In genomic region chr6:56618050-56618449, GRCh38 we compare ENCODE assay signal across 14 cellular contexts. TPM values are rescaled to one million over a fixed set of nuclear protein-coding genes. Genes with fewer than 3 reads are reported as not detected.
DNase-seq lines count a peak whose midpoint lies in the region; ATAC-seq, FAIRE-seq and TF ChIP-seq lines count a peak whose summit lies in the region.
"Had no signal": no experiment of that assay in that cellular context is flagged by ENCODE, and none has a peak within 500 bp of the region (broad histone marks: within the 10 kb centered on the region; RNA-seq: fewer than 3 reads in every experiment).

No MANE protein-coding gene starts in this region.

- H3K79me2 ChIP-seq in H1 (ENCODE audit: control insufficient read depth in 1 of 2, insufficient read depth in 2 of 2, low read length in 2 of 2): no peaks in the 10 kb centered on the region
- no peaks in the 10 kb centered on the region for H3K79me2 ChIP-seq in osteoblast (ENCODE audit: insufficient read depth, low read length)

- H3K18ac ChIP-seq in H1 (ENCODE audit: extremely low read depth, low read length): no peak overlapping the region

- H2AFZ ChIP-seq in H1 (ENCODE audit: low read length): no peak overlapping the region
- no peak overlapping the region for H2AFZ ChIP-seq in osteoblast (ENCODE audit: low read length)

- H3K56ac ChIP-seq in H1 (replicated peaks; ENCODE audit: insufficient read length, low read depth, low read length): no peak overlapping the region

- H2BK120ac ChIP-seq in H1 (replicated peaks; ENCODE audit: low read depth, low read length): no peak overlapping the region

- H4K20me1 ChIP-seq in H1 (replicated peaks in 1 of 2; ENCODE audit: control insufficient read depth in 1 of 2, insufficient read depth in 2 of 2, low read length in 2 of 2) (no peaks in the 10 kb centered on the region), osteoblast (ENCODE audit: insufficient read depth, low read length) (no peaks in the 10 kb centered on the region)

- TF ChIP-seq POLR2A in H1 (IDR thresholded peaks at IDR 0.05; ENCODE audit: control extremely low read depth in 1 of 2, low read depth in 2 of 2, low read length in 2 of 2): no peak

- 86% methylated on average over 3 of the region's 3 CpGs; no CpG with 5 or more reads in 1 of the 2 experiments for WGBS in H1 (ENCODE audit: extremely low coverage in 1 of 2, insufficient coverage in 1 of 2, insufficient read length in 1 of 2, insufficient replicate concordance in 2 of 2, low coverage in 1 of 2, low lambda C conversion rate in 2 of 2, missing lambda C conversion rate in 1 of 2), 2 experiments

- TF ChIP-seq CTCF in GM12873 (IDR thresholded peaks at IDR 0.05; ENCODE audit: insufficient read depth, low read depth, low read length, missing control alignments) (peak; percentile 33), H1 (IDR thresholded peaks at IDR 0.05; ENCODE audit: control extremely low read depth in 1 of 3, insufficient read depth in 1 of 3, low read depth in 1 of 3, low read length in 3 of 3) (peak in 2 of 3 experiments; percentile 20 to 47; a peak in 2 of 4 replicates), osteoblast (IDR thresholded peaks at IDR 0.05; ENCODE audit: extremely low read depth, low read depth, low read length) (peak; percentile 39)

- CTCF ChIA-PET in H1 (lab: Charles Lee; ENCODE audit: partially characterized antibody): interaction anchor here (0.7 to 2.2 kb wide), 8 partner anchors 9 to 70 kb away, joined by 3 to 5 read pairs (median 4); partner anchors contain the start of gene DST

- no peak overlapping the region for H2AK5ac ChIP-seq in H1 (ENCODE audit: low read depth, low read length)

- no peaks in the 10 kb centered on the region for H3K27me3 ChIP-seq in H1 (replicated peaks in 1 of 4; ENCODE audit: control insufficient read depth in 3 of 4, extremely low read depth in 1 of 4, insufficient read depth in 3 of 4, low read length in 3 of 4)
- no peaks in the 10 kb centered on the region for H3K27me3 ChIP-seq in osteoblast (ENCODE audit: insufficient read depth, low read length)
- H3K27me3 ChIP-seq: dorsolateral prefrontal cortex, gastrocnemius medialis had no signal

- H3K36me3 ChIP-seq in H1 (ENCODE audit: control insufficient read depth in 2 of 4, insufficient read depth in 4 of 4, low read length in 3 of 4) (peaks cover 2 to 50% (median 13%) of the 10 kb centered on the region in 4 experiments; a peak in 6 of 8 replicates), osteoblast (ENCODE audit: insufficient read depth, low read length) (peaks cover 92% of the 10 kb centered on the region)

- no peak for ATAC-seq in HG02840 (IDR thresholded peaks at IDR 0.05; ENCODE audit: low FRiP score, unreplicated experiment)
- ATAC-seq: activated CD4-positive, CD25-positive, alpha-beta regulatory T cell treated with anti-CD3 and anti-CD28 coated beads, Interleukin-2, amount 50 U/mL, for 24 hours; gastrocnemius medialis had no signal

- H4K91ac ChIP-seq in H1 (replicated peaks; ENCODE audit: insufficient read length, low read length): no peak overlapping the region

- DNase-seq in OCI-M1 (lab: John Stamatoyannopoulos, UW): peak; percentile 15
- DNase-seq in H1 (ENCODE audit: low read depth in 1 of 2, low spot score in 2 of 2): peak in 1 of 2 experiments; percentile 51
- DNase-seq in osteoblast (ENCODE audit: insufficient read length, low spot score, missing footprints): no peak
- DNase-seq in NCI-H1436 treated with DMSO at 0.1 percent for 48 hours (lab: John Stamatoyannopoulos, UW): no peak
- DNase-seq in caudate nucleus (lab: John Stamatoyannopoulos, UW): no peak
- DNase-seq: activated T-cell treated with anti-CD3 and anti-CD28 coated beads, Interleukin-2, amount 50 U/mL, for 48 hours; dorsolateral prefrontal cortex; gastrocnemius medialis; NCI-H2081 treated with DMSO at 0.1 percent for 48 hours; stimulated activated CD4-positive, alpha-beta T cell treated with anti-CD3 and anti-CD28 coated beads, Interleukin-12 subunit alpha, Interleukin-12 subunit beta, amount 100 ng/mL, for 4 hours had no signal

- H3K4ac ChIP-seq in H1 (replicated peaks; ENCODE audit: insufficient read length, low read depth, low read length): no peak overlapping the region

- H2BK12ac ChIP-seq in H1 (ENCODE audit: low read depth, low read length): no peak overlapping the region

- no peaks in the 10 kb centered on the region for H3K23me2 ChIP-seq in H1 (ENCODE audit: low read depth, low read length)

- no peak overlapping the region for H2BK5ac ChIP-seq in H1 (ENCODE audit: low read depth, low read length)

- TF ChIP-seq EP300 in H1 (IDR thresholded peaks at IDR 0.05; ENCODE audit: borderline replicate concordance in 1 of 2, low read depth in 2 of 2, low read length in 2 of 2): no peak

- H3K14ac ChIP-seq in H1 (ENCODE audit: insufficient read length): no peak overlapping the region

- no peaks in the 10 kb centered on the region for H3K79me1 ChIP-seq in H1 (ENCODE audit: low read depth, low read length)

- TF ChIP-seq RAD21 in H1 (IDR thresholded peaks at IDR 0.05 in 1 of 2, conservative IDR thresholded peaks at IDR 0.05 in 1 of 2; ENCODE audit: low read depth in 2 of 2, low read length in 2 of 2): no peak; a peak in 1 of 4 replicates

- no peaks in the 10 kb centered on the region; a peak in 1 of 7 replicates for H3K4me1 ChIP-seq in H1 (replicated peaks in 1 of 4; ENCODE audit: control insufficient read depth in 3 of 4, insufficient read depth in 4 of 4, low read length in 3 of 4)
- H3K4me1 ChIP-seq in osteoblast (ENCODE audit: insufficient read depth, low read length): no peaks in the 10 kb centered on the region
- H3K4me1 ChIP-seq: gastrocnemius medialis had no signal

- no peak overlapping the region for H4K5ac ChIP-seq in H1 (ENCODE audit: insufficient read length, low read depth, low read length)

- H3K4me2 ChIP-seq in H1 (ENCODE audit: insufficient read depth in 1 of 2, low read depth in 2 of 2, low read length in 2 of 2): no peak overlapping the region
- H3K4me2 ChIP-seq in osteoblast (ENCODE audit: insufficient read depth, low read length): no peak overlapping the region

- H2BK15ac ChIP-seq in H1 (ENCODE audit: low read length): no peak overlapping the region

- no peak overlapping the region for H3K9ac ChIP-seq in H1 (replicated peaks in 1 of 4; ENCODE audit: extremely low read depth in 1 of 4, low read depth in 3 of 4, low read length in 3 of 4)

- H3K27ac ChIP-seq in H1 (ENCODE audit: low read depth, low read length): no peak overlapping the region
- H3K27ac ChIP-seq in osteoblast (ENCODE audit: low read depth, low read length): no peak overlapping the region
- no peak overlapping the region for H3K27ac ChIP-seq in caudate nucleus (ENCODE audit: low read depth, low read length)
- H3K27ac ChIP-seq: gastrocnemius medialis had no signal

- POLR2A ChIA-PET in H1 (lab: Charles Lee; ENCODE audit: partially characterized antibody): no interaction called here

- H3K9me3 ChIP-seq in H1 (ENCODE audit: insufficient read depth in 2 of 2, low read depth in 1 of 2, low read length in 1 of 2) (no peaks in the 10 kb centered on the region), osteoblast (ENCODE audit: low read depth, low read length) (no peaks in the 10 kb centered on the region)
- H3K9me3 ChIP-seq: gastrocnemius medialis had no signal

- peak; percentile 7 for FAIRE-seq in H1 (lab: Jason Lieb, UNC)
- FAIRE-seq: islet of Langerhans had no signal

- H2BK20ac ChIP-seq in H1 (ENCODE audit: low read length): no peak overlapping the region

- H3K4me3 ChIP-seq in H1 (ENCODE audit: extremely low read depth in 1 of 4, insufficient read depth in 2 of 4, low read depth in 3 of 4, low read length in 4 of 4) (no peak overlapping the region), osteoblast (ENCODE audit: insufficient read depth, low read length) (no peak overlapping the region)
- H3K4me3 ChIP-seq: dorsolateral prefrontal cortex, gastrocnemius medialis had no signal

- no peak overlapping the region for H4K8ac ChIP-seq in H1 (ENCODE audit: extremely low read depth, insufficient read depth, low read length)

- no peak overlapping the region for H3K23ac ChIP-seq in H1 (ENCODE audit: insufficient read length)

TF ChIP-seq in H1, 55 proteins besides CTCF, POLR2A, EP300 and RAD21 (continues in another document):
- TF ChIP-seq EGR1 (IDR thresholded peaks at IDR 0.05; ENCODE audit: borderline replicate concordance, low read depth, low read length): no peak
- TF ChIP-seq TAF7 (optimal IDR thresholded peaks at IDR 0.05; ENCODE audit: borderline replicate concordance, low read depth, low read length): no peak

RNA-seq across cellular contexts. Expression of gene DST, which starts 24.6 kb away (rescaled TPM):
- total RNA-seq in H1 (2021; fragmentation: NEBNext Ultra II Directional; extraction: Animal tissue kit (Norgen Biotek cat#: 25700)): 108 and 116 TPM in 2 replicates
- 49.4 and 50.6 TPM in 2 replicates for polyA plus RNA-seq in H1 (2011; rRNA removed)
- 44.0 TPM for polyA plus RNA-seq in H1 (2011; cell fraction: cytosol; rRNA removed)
- polyA plus RNA-seq in H1 (2011; cell fraction: nucleus; rRNA removed): 283 TPM
- 66.3 to 82.0 TPM (median 80.4 TPM) in 4 replicates for polyA plus RNA-seq in H1 (2012, experiment 1 of 2)
- 3.4 TPM for polyA plus RNA-seq in H1 (2012, experiment 2 of 2)
- 54.4 TPM for polyA plus RNA-seq in H1 (2013, experiment 1 of 2)
- polyA plus RNA-seq in H1 (2013, experiment 2 of 2): 41.2 TPM
- 201 and 254 TPM in 2 replicates for polyA minus RNA-seq in H1 (2011; rRNA and poly(A)+ RNA removed)
- polyA minus RNA-seq in H1 (2011; cell fraction: cytosol; rRNA and poly(A)+ RNA removed): 92.0 TPM
- 733 TPM for polyA minus RNA-seq in H1 (2011; cell fraction: nucleus; rRNA and poly(A)+ RNA removed)
- total RNA-seq in osteoblast: 486 and 573 TPM in 2 replicates
